ENCODE assay signal across 11 cellular contexts in the genomic region with DNA sequence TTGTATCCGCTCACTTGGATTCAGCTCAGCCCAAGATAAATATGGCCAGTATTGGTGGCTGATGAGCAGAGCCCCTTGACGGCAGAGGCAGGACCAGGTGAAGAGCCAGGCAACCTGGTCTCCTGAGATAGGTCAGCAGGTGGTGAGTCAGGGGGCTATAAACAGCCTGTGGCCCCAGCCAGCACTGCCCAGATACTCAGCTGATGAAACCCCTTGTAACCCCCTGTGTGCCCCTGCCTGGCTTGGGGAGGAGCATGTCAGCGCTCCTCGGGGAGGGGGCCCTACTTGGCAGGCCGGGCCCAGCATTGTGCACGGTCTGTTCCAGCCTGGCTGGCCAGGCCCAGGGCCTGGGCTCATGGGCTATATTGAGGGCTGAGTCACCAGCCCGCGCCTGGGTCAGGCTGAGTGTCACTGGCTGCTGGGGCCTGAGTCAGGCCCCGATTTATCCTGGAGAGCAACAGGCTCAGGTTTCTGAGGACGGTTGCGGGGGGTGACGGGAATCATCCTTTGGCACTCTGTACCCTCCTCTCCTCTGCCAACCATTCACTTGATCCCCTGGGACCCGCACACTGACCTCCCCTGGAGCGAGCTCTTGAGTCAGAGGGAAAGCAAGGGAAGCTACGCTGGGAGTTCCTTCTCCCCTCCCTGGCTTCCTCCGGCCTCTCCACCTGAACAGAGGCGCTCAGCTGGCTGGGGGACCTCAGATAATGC. TPM values are rescaled to one million over a fixed set of nuclear protein-coding genes. Genes with fewer than 3 reads are reported as not detected.
DNase-seq lines count a peak whose midpoint lies in the region; ATAC-seq, FAIRE-seq and TF ChIP-seq lines count a peak whose summit lies in the region.
"Had no signal": no experiment of that assay in that cellular context is flagged by ENCODE, and none has a peak within 500 bp of the region (broad histone marks: within the 10 kb centered on the region; RNA-seq: fewer than 3 reads in every experiment).

No MANE protein-coding gene starts in this region.

- no peaks in the 10 kb centered on the region for H3K36me3 ChIP-seq in PC-9 (ENCODE audit: low read depth)
- H3K36me3 ChIP-seq in fibroblast of lung (ENCODE audit: control insufficient read depth, insufficient read depth, low read length), result no peaks in the 10 kb centered on the region
- H3K36me3 ChIP-seq in neural progenitor cell, result no peaks in the 10 kb centered on the region

- H3K27me3 Mint-ChIP-seq in neural progenitor cell (ENCODE audit: insufficient read depth, low read depth), result peaks cover 19% of the 10 kb centered on the region

- no peak for TF ChIP-seq CTCF in PC-9 (conservative IDR thresholded peaks at IDR 0.05)
- TF ChIP-seq CTCF in fibroblast of lung (conservative IDR thresholded peaks at IDR 0.05 in 1 of 2, IDR thresholded peaks at IDR 0.05 in 1 of 2; ENCODE audit: low read depth in 1 of 2, low read length in 2 of 2), result no peak
- no peak for TF ChIP-seq CTCF in neural progenitor cell (IDR thresholded peaks at IDR 0.05)

- H3K4me1 ChIP-seq in PC-9 (replicated peaks; ENCODE audit: insufficient read depth) (peaks cover 34% of the 10 kb centered on the region), fibroblast of lung (ENCODE audit: control insufficient read depth, extremely low read depth, insufficient read depth, low read length) (peaks cover 22% of the 10 kb centered on the region), neural progenitor cell (peaks cover 39% of the 10 kb centered on the region)

- H3K79me2 ChIP-seq in PC-9 (ENCODE audit: low read depth), result no peaks in the 10 kb centered on the region
- H3K79me2 ChIP-seq in fibroblast of lung (ENCODE audit: control insufficient read depth, insufficient read depth, low read length), result peaks cover 20% of the 10 kb centered on the region
- no peaks in the 10 kb centered on the region for H3K79me2 ChIP-seq in neural progenitor cell (ENCODE audit: low read depth)

- H3K27ac ChIP-seq in PC-9 (peak overlapping the region; percentile 77), fibroblast of lung (ENCODE audit: insufficient read depth, low read length) (peak overlapping the region; percentile 54), neural progenitor cell (peak overlapping the region; percentile 18)
- H3K27ac ChIP-seq: HL-60 had no signal

- H3K4me3 Mint-ChIP-seq in neural progenitor cell, result peak overlapping the region; percentile 41

- H3K27ac Mint-ChIP-seq in neural progenitor cell, result peak overlapping the region; percentile 54

- H3F3A ChIP-seq in PC-9 (ENCODE audit: insufficient read depth, low read depth), result peaks cover 8% of the 10 kb centered on the region; the same call in 1 of the 2 replicates
- H3F3A ChIP-seq in neural progenitor cell (ENCODE audit: low read depth), result peaks cover 31% of the 10 kb centered on the region

- no peaks in the 10 kb centered on the region for H3K9me2 ChIP-seq in PC-9 (ENCODE audit: insufficient read depth)

- ATAC-seq in GM19023 (IDR thresholded peaks at IDR 0.05; ENCODE audit: unreplicated experiment), result no peak

- TF ChIP-seq POLR2A in GM12891 (IDR thresholded peaks at IDR 0.05; ENCODE audit: low read depth, low read length), result no peak

- no peaks in the 10 kb centered on the region for H3K36me3 Mint-ChIP-seq in neural progenitor cell

- no peak overlapping the region for H3K9ac ChIP-seq in fibroblast of lung (ENCODE audit: insufficient read depth, low read length)
- H3K9ac ChIP-seq in neural progenitor cell, result no peak overlapping the region

- CTCF ChIA-PET in PC-9 (lab: Charles Lee), result no interaction called here

- no peak for FAIRE-seq in GM12891 (lab: Jason Lieb, UNC)

- H3K27me3 ChIP-seq in PC-9 (ENCODE audit: insufficient read depth, low read depth), result no peaks in the 10 kb centered on the region
- H3K27me3 ChIP-seq in fibroblast of lung (ENCODE audit: control insufficient read depth, insufficient read depth, low read length), result no peaks in the 10 kb centered on the region
- H3K27me3 ChIP-seq in neural progenitor cell, result peaks cover 19% of the 10 kb centered on the region

- H3K9me3 ChIP-seq in PC-9 (ENCODE audit: insufficient read depth, low read depth), result no peaks in the 10 kb centered on the region
- no peaks in the 10 kb centered on the region for H3K9me3 ChIP-seq in fibroblast of lung (ENCODE audit: control insufficient read depth, insufficient read depth, low read depth, low read length)
- H3K9me3 ChIP-seq in neural progenitor cell (ENCODE audit: low read depth), result no peaks in the 10 kb centered on the region

- H3K4me2 ChIP-seq in PC-9, result peak overlapping the region; percentile 35
- H3K4me2 ChIP-seq in fibroblast of lung (ENCODE audit: extremely low read depth, insufficient read depth, low read length), result no peak overlapping the region
- H3K4me2 ChIP-seq in neural progenitor cell, result peak overlapping the region; percentile 25

- H2AFZ ChIP-seq in PC-9 (no peak overlapping the region), fibroblast of lung (ENCODE audit: low read length) (no peak overlapping the region), neural progenitor cell (replicated peaks) (no peak overlapping the region)

- peaks cover 30% of the 10 kb centered on the region for H3K4me1 Mint-ChIP-seq in neural progenitor cell

- DNase-seq in AG20443 (ENCODE audit: low spot score), result peak; percentile 89
- peak; percentile 55 to 79 for DNase-seq in PC-9
- peak; percentile 83 for DNase-seq in fibroblast of lung (ENCODE audit: low read depth in 2 of 2)
- peak; percentile 43 for DNase-seq in neural progenitor cell (ENCODE audit: low spot score)
- no peak for DNase-seq in NCI-H69 (lab: John Stamatoyannopoulos, UW)
- DNase-seq in central memory CD4-positive, alpha-beta T cell, result no peak
- DNase-seq in GM12891 (ENCODE audit: insufficient read length, low spot score), result no peak
- DNase-seq: activated CD8-positive, alpha-beta memory T cell treated with anti-CD3 and anti-CD28 coated beads, Interleukin-2, amount 50 U/mL, for 48 hours had no signal

- H3K4me3 ChIP-seq in PC-9 (no peak overlapping the region), fibroblast of lung (replicated peaks in 1 of 4; ENCODE audit: control extremely low read depth in 1 of 4, insufficient read depth in 1 of 4, low read depth in 3 of 4, low read length in 4 of 4) (no peak overlapping the region), neural progenitor cell (no peak overlapping the region)

- intact Hi-C loops in PC-9 (cut with micrococcal nuclease; ENCODE audit: unreplicated experiment), result loop anchor here (1.0 to 5.0 kb wide), 2 partner anchors 35 to 88 kb away; a partner anchor contains a TSS

- H3K9me3 Mint-ChIP-seq in neural progenitor cell, result no peaks in the 10 kb centered on the region

- H4K20me1 ChIP-seq in PC-9 (ENCODE audit: insufficient read depth) (no peaks in the 10 kb centered on the region), fibroblast of lung (ENCODE audit: control insufficient read depth, extremely low read depth, insufficient read depth, low read length) (no peaks in the 10 kb centered on the region), neural progenitor cell (ENCODE audit: low read depth) (no peaks in the 10 kb centered on the region)

- BruUV-seq in PC-9 (replicated peaks; lab: Mats Ljungman, UMichigan), result no TSS peak

- POLR2A ChIA-PET in PC-9 (lab: Charles Lee; ENCODE audit: unreplicated experiment), result interaction anchor here (0.5 kb wide), 1 partner anchor 138 kb away, joined by 6 read pairs; no protein-coding TSS in a partner anchor

TF ChIP-seq in GM12891, 5 proteins besides CTCF, POLR2A, EP300 and RAD21:
- TF ChIP-seq SPI1 (IDR thresholded peaks at IDR 0.05; ENCODE audit: low read depth, low read length) (no peak), TAF1 (IDR thresholded peaks at IDR 0.05; ENCODE audit: low read depth, low read length) (no peak), PAX5 (IDR thresholded peaks at IDR 0.05; ENCODE audit: insufficient read depth, low read length, severe bottlenecking) (no peak), POLR2AphosphoS5 (IDR thresholded peaks at IDR 0.05; ENCODE audit: low read depth, low read length) (no peak), POU2F2 (IDR thresholded peaks at IDR 0.05; ENCODE audit: low read depth, low read length) (no peak)

RNA-seq across cellular contexts. Expression of a gene that starts 2.8 kb away (rescaled TPM):
- 75.5 and 96.6 TPM in 2 replicates for total RNA-seq in PC-9 (2021)
- 106 and 191 TPM in 2 replicates for total RNA-seq in fibroblast of lung
- 29.3 and 55.3 TPM in 2 replicates for polyA plus RNA-seq in fibroblast of lung
- 118 and 176 TPM in 2 replicates for polyA plus RNA-seq in fibroblast of lung (2012)
- polyA minus RNA-seq in fibroblast of lung (ENCODE audit: low replicate concordance), result 406 and 608 TPM in 2 replicates
- total RNA-seq in neural progenitor cell (ENCODE audit: low replicate concordance), result 6.7 and 23.7 TPM in 2 replicates
- 0.08 TPM for polyA plus RNA-seq in GM12891 (2012; ENCODE audit: low read depth, missing spikeins)

RNA-seq across cellular contexts. Expression of a gene that starts 35.3 kb away (rescaled TPM):
- 114 and 169 TPM in 2 replicates for total RNA-seq in PC-9 (2021)
- 124 and 128 TPM in 2 replicates for total RNA-seq in fibroblast of lung
- polyA plus RNA-seq in fibroblast of lung, result 167 and 243 TPM in 2 replicates
- polyA plus RNA-seq in fibroblast of lung (2012), result 265 and 296 TPM in 2 replicates
- 67.5 and 82.7 TPM in 2 replicates for polyA minus RNA-seq in fibroblast of lung (ENCODE audit: low replicate concordance)
- total RNA-seq in neural progenitor cell (ENCODE audit: low replicate concordance), result 61.4 and 81.8 TPM in 2 replicates
- 253 TPM for polyA plus RNA-seq in GM12891 (2012; ENCODE audit: low read depth, missing spikeins)

RNA-seq across cellular contexts. Expression of a gene that starts 35.6 kb away (rescaled TPM):
- total RNA-seq in PC-9 (2021), result 7.1 and 9.8 TPM in 2 replicates
- total RNA-seq in fibroblast of lung, result 4.9 and 12.1 TPM in 2 replicates
- polyA plus RNA-seq in fibroblast of lung, result 8.3 and 11.8 TPM in 2 replicates
- polyA plus RNA-seq in fibroblast of lung (2012), result 5.5 and 8.8 TPM in 2 replicates
- 5.8 and 8.0 TPM in 2 replicates for polyA minus RNA-seq in fibroblast of lung (ENCODE audit: low replicate concordance)
- 93.6 and 115 TPM in 2 replicates for total RNA-seq in neural progenitor cell (ENCODE audit: low replicate concordance)
- 0.76 TPM for polyA plus RNA-seq in GM12891 (2012; ENCODE audit: low read depth, missing spikeins)

RNA-seq across cellular contexts. Expression of a gene that starts 51.8 kb away (rescaled TPM):
- not detected in 2 replicates for total RNA-seq in PC-9 (2021)
- total RNA-seq in fibroblast of lung, result not detected in 2 replicates
- polyA plus RNA-seq in fibroblast of lung, result not detected in 2 replicates
- 0.28 and 0.31 TPM in 2 replicates for polyA plus RNA-seq in fibroblast of lung (2012)
- polyA minus RNA-seq in fibroblast of lung (ENCODE audit: low replicate concordance), result not detected in 2 replicates
- 0.46 TPM in 1 of 2 replicates, not detected in the other for total RNA-seq in neural progenitor cell (ENCODE audit: low replicate concordance)
- 0.10 TPM for polyA plus RNA-seq in GM12891 (2012; ENCODE audit: low read depth, missing spikeins)
- total RNA-seq: pulmonary artery endothelial cell had no signal

Comparison
In these comparisons a context has a peak if more than half of its experiments do, and no peak if none do; other contexts are left out.
1. DNase-seq: peak in AG20443 (single experiment), PC-9 (2 of 2), fibroblast of lung (2 of 2) and neural progenitor cell (single experiment); none in NCI-H69 (single experiment), central memory CD4-positive, alpha-beta T cell (single experiment) and GM12891 (single experiment).
2. H3K27ac ChIP-seq: peak in every context shown above with its lines; median percentile 77 in PC-9; 54 in fibroblast of lung; 18 in neural progenitor cell.